In genomic region chr18:24530630-24531111, GRCh38 we compare ENCODE assay signal across 11 cellular contexts.
DNase-seq lines count a peak whose midpoint lies in the region; ATAC-seq and TF ChIP-seq lines count a peak whose summit lies in the region.
"Had no signal": no experiment of that assay in that cellular context is flagged by ENCODE, and none has a peak within 500 bp of the region (broad histone marks: within the 10 kb centered on the region; RNA-seq: fewer than 3 reads in every experiment).

No MANE protein-coding gene starts in this region.

- H3K4me1 Mint-ChIP-seq in activated T-cell treated with anti-CD3 and anti-CD28 coated beads, Interleukin-2, amount 50 U/mL, for 72 hours (ENCODE audit: low read depth), result peaks cover 16% of the 10 kb centered on the region
- H3K4me1 Mint-ChIP-seq in stimulated activated naive CD8-positive, alpha-beta T cell treated with anti-CD3 and anti-CD28 coated beads, Interleukin-15, amount 100 ng/mL, for 72 hours, result peaks cover 12% of the 10 kb centered on the region
- H3K4me1 Mint-ChIP-seq: CD4-positive, CD25-positive, alpha-beta regulatory T cell had no signal

- intact Hi-C loops in Panc1 (cut with micrococcal nuclease; ENCODE audit: unreplicated experiment), result no loop called here

- no peaks in the 10 kb centered on the region for H3K36me3 ChIP-seq in Panc1 (ENCODE audit: control insufficient read depth, insufficient read depth, low read length)
- H3K36me3 ChIP-seq: heart left ventricle had no signal

- CTCF ChIA-PET in Panc1 (lab: Charles Lee), result no interaction called here

- H3K27ac ChIP-seq in Panc1 (ENCODE audit: low read length), result no peak overlapping the region
- H3K27ac ChIP-seq: heart left ventricle had no signal

- H3K9me3 Mint-ChIP-seq in activated T-cell treated with anti-CD3 and anti-CD28 coated beads, Interleukin-2, amount 50 U/mL, for 72 hours, result peaks cover 0 to 4% of the 10 kb centered on the region in 2 donors
- peaks cover 0 to 5% of the 10 kb centered on the region in 2 donors for H3K9me3 Mint-ChIP-seq in stimulated activated naive CD8-positive, alpha-beta T cell treated with anti-CD3 and anti-CD28 coated beads, Interleukin-15, amount 100 ng/mL, for 72 hours

- BruUV-seq in Panc1 (replicated peaks; lab: Mats Ljungman, UMichigan), result no TSS peak

- no peaks in the 10 kb centered on the region for H3K9me3 ChIP-seq in Panc1 (ENCODE audit: control insufficient read depth, insufficient read depth, low read depth, low read length)
- H3K9me3 ChIP-seq: heart left ventricle had no signal

- H3K4me3 Mint-ChIP-seq in activated T-cell treated with anti-CD3 and anti-CD28 coated beads, Interleukin-2, amount 50 U/mL, for 72 hours, result no peak overlapping the region
- no peak overlapping the region for H3K4me3 Mint-ChIP-seq in stimulated activated naive CD8-positive, alpha-beta T cell treated with anti-CD3 and anti-CD28 coated beads, Interleukin-15, amount 100 ng/mL, for 72 hours
- H3K4me3 Mint-ChIP-seq: activated CD4-positive, alpha-beta T cell treated with anti-CD3 and anti-CD28 coated beads, Interleukin-2, amount 10 ng/mL, durations not matched to agents 24 days and 14 days; CD4-positive, CD25-positive, alpha-beta regulatory T cell had no signal

- POLR2A ChIA-PET in Panc1 (lab: Charles Lee), result no interaction called here

- no peaks in the 10 kb centered on the region for H3K36me3 Mint-ChIP-seq in activated T-cell treated with anti-CD3 and anti-CD28 coated beads, Interleukin-2, amount 50 U/mL, for 72 hours (ENCODE audit: insufficient read depth in 2 of 2)
- H3K36me3 Mint-ChIP-seq: CD4-positive, CD25-positive, alpha-beta regulatory T cell had no signal

- no peak overlapping the region for H3K27ac Mint-ChIP-seq in activated T-cell treated with anti-CD3 and anti-CD28 coated beads, Interleukin-2, amount 50 U/mL, for 72 hours
- H3K27ac Mint-ChIP-seq in stimulated activated naive CD8-positive, alpha-beta T cell treated with anti-CD3 and anti-CD28 coated beads, Interleukin-15, amount 100 ng/mL, for 72 hours, result no peak overlapping the region
- H3K27ac Mint-ChIP-seq: activated CD4-positive, alpha-beta T cell treated with anti-CD3 and anti-CD28 coated beads, Interleukin-2, amount 10 ng/mL, durations not matched to agents 24 days and 14 days; CD4-positive, CD25-positive, alpha-beta regulatory T cell had no signal

- peak; percentile 15 to 17 for DNase-seq in activated T-cell treated with anti-CD3 and anti-CD28 coated beads, Interleukin-2, amount 50 U/mL, for 72 hours
- no peak for DNase-seq in activated T-cell treated with anti-CD3 and anti-CD28 coated beads, Interleukin-2, amount 50 U/mL, for 1 hour
- DNase-seq in Panc1 (ENCODE audit: low read depth, low spot score) (no peak), fibroblast of the aortic adventitia (ENCODE audit: low read depth) (peak; percentile 43), NAMALWA (ENCODE audit: low spot score) (no peak), GOT3 (lab: John Stamatoyannopoulos, UW) (no peak), SW 1271 (lab: John Stamatoyannopoulos, UW) (no peak)
- DNase-seq in stimulated activated naive CD8-positive, alpha-beta T cell treated with anti-CD3 and anti-CD28 coated beads, Interleukin-15, amount 100 ng/mL, for 72 hours, result peak; percentile 1 to 8
- DNase-seq: activated CD4-positive, alpha-beta T cell treated with anti-CD3 and anti-CD28 coated beads, Interleukin-2, amount 10 ng/mL, durations not matched to agents 24 days and 14 days had no signal

- H3K4me3 ChIP-seq in Panc1 (ENCODE audit: low read depth in 2 of 2, low read length in 2 of 2) (no peak overlapping the region), fibroblast of the aortic adventitia (ENCODE audit: low read depth, low read length) (no peak overlapping the region)
- H3K4me3 ChIP-seq: heart left ventricle had no signal

- H3K27me3 Mint-ChIP-seq in activated T-cell treated with anti-CD3 and anti-CD28 coated beads, Interleukin-2, amount 50 U/mL, for 72 hours (ENCODE audit: low read depth), result peaks cover 65% of the 10 kb centered on the region
- peaks cover 38% of the 10 kb centered on the region for H3K27me3 Mint-ChIP-seq in stimulated activated naive CD8-positive, alpha-beta T cell treated with anti-CD3 and anti-CD28 coated beads, Interleukin-15, amount 100 ng/mL, for 72 hours

- H3K27me3 ChIP-seq in Panc1 (ENCODE audit: control insufficient read depth, insufficient read depth, low read length), result peaks cover 11% of the 10 kb centered on the region

- no peaks in the 10 kb centered on the region for H3K4me1 ChIP-seq in Panc1 (ENCODE audit: control insufficient read depth, insufficient read depth, low read length)

- in situ Hi-C loops in Panc1 (cut with HindIII; ENCODE audit: low pct_unique_long_range_greater_than_20kb, low sequenced_read_pairs), result no loop called here

- ATAC-seq in activated T-cell treated with anti-CD3 and anti-CD28 coated beads, Interleukin-2, amount 50 U/mL, for 72 hours (replicated peaks in 1 of 2), result peak; percentile 78 to 83
- 0 out of 2 replicates have a peak, but pooled peaks have one; percentile 56 for ATAC-seq in Panc1
- ATAC-seq in stimulated activated naive CD8-positive, alpha-beta T cell treated with anti-CD3 and anti-CD28 coated beads, Interleukin-15, amount 100 ng/mL, for 72 hours, result peak; percentile 81
- ATAC-seq: heart left ventricle had no signal

- TF ChIP-seq CTCF in Panc1 (IDR thresholded peaks at IDR 0.05) (no peak), fibroblast of the aortic adventitia (IDR thresholded peaks at IDR 0.05; ENCODE audit: insufficient read depth, low read length) (no peak)

Comparison
In these comparisons a context has a peak if more than half of its experiments do, and no peak if none do; other contexts are left out.
1. DNase-seq: peak in activated T-cell treated with anti-CD3 and anti-CD28 coated beads, Interleukin-2, amount 50 U/mL, for 72 hours (2 of 2), fibroblast of the aortic adventitia (single experiment) and stimulated activated naive CD8-positive, alpha-beta T cell treated with anti-CD3 and anti-CD28 coated beads, Interleukin-15, amount 100 ng/mL, for 72 hours (2 of 2); none in activated T-cell treated with anti-CD3 and anti-CD28 coated beads, Interleukin-2, amount 50 U/mL, for 1 hour (single experiment), Panc1 (single experiment), NAMALWA (single experiment), GOT3 (single experiment) and SW 1271 (0 of 2).
2. Peak in every context shown above with its lines, with median percentiles within 50 percentile points of each other: ATAC-seq.